38 cellular contexts compared by ENCODE assay signal in genomic region chr2:1265454-1265853, GRCh38.
"Had no signal": no experiment of that assay in that cellular context is flagged by ENCODE, and none has a peak within 500 bp of the region (broad histone marks: within the 10 kb centered on the region; RNA-seq: fewer than 3 reads in every experiment).

No MANE protein-coding gene starts in this region.

- H3K27ac ChIP-seq: ascending aorta, cardiac muscle cell, VCaP had no signal

- H3K4me3 ChIP-seq: ascending aorta, cardiac muscle cell had no signal

- H3K9me3 Mint-ChIP-seq: activated B cell treated with CpG ODN at 0.5 μM for 24 hours; activated CD4-positive, alpha-beta memory T cell treated with anti-CD3 and anti-CD28 coated beads for 36 hours; activated CD4-positive, alpha-beta T cell treated with anti-CD3 and anti-CD28 coated beads, Interleukin-2, amount 10 ng/mL, durations not matched to agents 24 days and 14 days; activated CD8-positive, alpha-beta T cell treated with anti-CD3 and anti-CD28 coated beads for 36 hours; activated naive CD4-positive, alpha-beta T cell treated with anti-CD3 and anti-CD28 coated beads, Interleukin-2, amount 10 ng/mL, durations not matched to agents 7 days and 5 days; activated naive CD4-positive, alpha-beta T cell treated with anti-CD3 and anti-CD28 coated beads, Interleukin-2, amount 50 U/mL, for 24 hours; activated naive CD8-positive, alpha-beta T cell treated with anti-CD3 and anti-CD28 coated beads, Interleukin-2, amount 10 ng/mL, durations not matched to agents 7 days and 5 days; activated naive CD8-positive, alpha-beta T cell treated with anti-CD3 and anti-CD28 coated beads, Interleukin-2, amount 50 U/mL, for 24 hours; activated T-cell treated with anti-CD3 and anti-CD28 coated beads, Interleukin-2, amount 50 U/mL, for 4 hours; activated T-cell treated with anti-CD3 and anti-CD28 coated beads, Interleukin-2, amount 50 U/mL, for 72 hours; activated T-helper 1 cell treated with anti-CD3 and anti-CD28 coated beads, Interleukin-12 subunit alpha, Interleukin-12 subunit beta, Interleukin-2, Interleukin-4 antibody, amounts not matched to agents 30 ng/mL and 10 ng/mL and 1 ng/mL, durations not matched to agents 14 hours and 24 hours and 36 hours; activated T-helper 17 cell treated with anti-CD3 and anti-CD28 coated beads, Interleukin-2, amount 50 U/mL, for 72 hours; central memory CD8-positive, alpha-beta T cell; T-helper 1 cell treated with Interleukin-12 subunit alpha and Interleukin-12 subunit beta and Interleukin-4 antibody, amounts not matched to agents 30 μg/mL and 1 μg/mL, for 36 hours; T-helper 2 cell treated with Interferon-gamma antibody and Interleukin-4, amounts not matched to agents 5 μg/mL and 100 μg/mL, for 36 hours had no signal

- H3K36me3 Mint-ChIP-seq: activated CD4-positive, alpha-beta memory T cell treated with anti-CD3 and anti-CD28 coated beads for 36 hours; activated naive CD4-positive, alpha-beta T cell treated with anti-CD3 and anti-CD28 coated beads, Interleukin-2, amount 10 ng/mL, durations not matched to agents 7 days and 5 days; activated naive CD4-positive, alpha-beta T cell treated with anti-CD3 and anti-CD28 coated beads, Interleukin-2, amount 50 U/mL, for 24 hours; activated naive CD8-positive, alpha-beta T cell treated with anti-CD3 and anti-CD28 coated beads, Interleukin-2, amount 10 ng/mL, durations not matched to agents 7 days and 5 days; brain had no signal

- H3K4me3 Mint-ChIP-seq: activated B cell treated with CpG ODN at 0.5 μM for 24 hours; activated CD4-positive, alpha-beta memory T cell treated with anti-CD3 and anti-CD28 coated beads for 36 hours; activated CD4-positive, alpha-beta T cell treated with anti-CD3 and anti-CD28 coated beads, Interleukin-2, amount 10 ng/mL, durations not matched to agents 24 days and 14 days; activated CD8-positive, alpha-beta T cell treated with anti-CD3 and anti-CD28 coated beads for 36 hours; activated naive CD4-positive, alpha-beta T cell treated with anti-CD3 and anti-CD28 coated beads, Interleukin-2, amount 10 ng/mL, durations not matched to agents 7 days and 5 days; activated naive CD4-positive, alpha-beta T cell treated with anti-CD3 and anti-CD28 coated beads, Interleukin-2, amount 50 U/mL, for 24 hours; activated naive CD8-positive, alpha-beta T cell; activated naive CD8-positive, alpha-beta T cell treated with anti-CD3 and anti-CD28 coated beads, Interleukin-2, amount 10 ng/mL, durations not matched to agents 7 days and 5 days; activated naive CD8-positive, alpha-beta T cell treated with anti-CD3 and anti-CD28 coated beads, Interleukin-2, amount 50 U/mL, for 24 hours; activated T-cell treated with anti-CD3 and anti-CD28 coated beads, Interleukin-2, amount 50 U/mL, for 4 hours; activated T-cell treated with anti-CD3 and anti-CD28 coated beads, Interleukin-2, amount 50 U/mL, for 72 hours; activated T-helper 1 cell treated with anti-CD3 and anti-CD28 coated beads, Interleukin-12 subunit alpha, Interleukin-12 subunit beta, Interleukin-2, Interleukin-4 antibody, amounts not matched to agents 30 ng/mL and 10 ng/mL and 1 ng/mL, durations not matched to agents 14 hours and 24 hours and 36 hours; activated T-helper 17 cell treated with anti-CD3 and anti-CD28 coated beads, Interleukin-2, amount 50 U/mL, for 72 hours; brain; central memory CD8-positive, alpha-beta T cell; T-helper 1 cell treated with Interleukin-12 subunit alpha and Interleukin-12 subunit beta and Interleukin-4 antibody, amounts not matched to agents 30 μg/mL and 1 μg/mL, for 36 hours; T-helper 2 cell treated with Interferon-gamma antibody and Interleukin-4, amounts not matched to agents 5 μg/mL and 100 μg/mL, for 36 hours had no signal

- H3K36me3 ChIP-seq: ascending aorta, cardiac muscle cell had no signal

- FAIRE-seq: TTC549 had no signal

- H3K4me1 Mint-ChIP-seq: activated B cell treated with CpG ODN at 0.5 μM for 24 hours; activated CD4-positive, alpha-beta T cell treated with anti-CD3 and anti-CD28 coated beads, Interleukin-2, amount 10 ng/mL, durations not matched to agents 24 days and 14 days; activated naive CD4-positive, alpha-beta T cell treated with anti-CD3 and anti-CD28 coated beads, Interleukin-2, amount 10 ng/mL, durations not matched to agents 7 days and 5 days; activated naive CD4-positive, alpha-beta T cell treated with anti-CD3 and anti-CD28 coated beads, Interleukin-2, amount 50 U/mL, for 24 hours; activated naive CD8-positive, alpha-beta T cell treated with anti-CD3 and anti-CD28 coated beads, Interleukin-2, amount 10 ng/mL, durations not matched to agents 7 days and 5 days; activated naive CD8-positive, alpha-beta T cell treated with anti-CD3 and anti-CD28 coated beads, Interleukin-2, amount 50 U/mL, for 24 hours; activated T-helper 17 cell treated with anti-CD3 and anti-CD28 coated beads, Interleukin-2, amount 50 U/mL, for 72 hours; central memory CD8-positive, alpha-beta T cell had no signal

- ATAC-seq: activated CD8-positive, alpha-beta T cell treated with anti-CD3 and anti-CD28 coated beads for 36 hours; activated naive CD8-positive, alpha-beta T cell treated with anti-CD3 and anti-CD28 coated beads, Interleukin-2, amount 50 U/mL, for 24 hours; activated T-cell treated with anti-CD3 and anti-CD28 coated beads, Interleukin-2, amount 50 U/mL, for 4 hours; activated T-cell treated with anti-CD3 and anti-CD28 coated beads, Interleukin-2, amount 50 U/mL, for 72 hours; activated T-helper 17 cell treated with anti-CD3 and anti-CD28 coated beads, Interleukin-2, amount 50 U/mL, for 72 hours had no signal

- H3K27me3 ChIP-seq: ascending aorta, cardiac muscle cell had no signal

- H3K27ac Mint-ChIP-seq: activated B cell treated with CpG ODN at 0.5 μM for 24 hours; activated CD4-positive, alpha-beta memory T cell treated with anti-CD3 and anti-CD28 coated beads for 36 hours; activated CD4-positive, alpha-beta T cell treated with anti-CD3 and anti-CD28 coated beads, Interleukin-2, amount 10 ng/mL, durations not matched to agents 24 days and 14 days; activated CD8-positive, alpha-beta T cell treated with anti-CD3 and anti-CD28 coated beads for 36 hours; activated naive CD4-positive, alpha-beta T cell treated with anti-CD3 and anti-CD28 coated beads, Interleukin-2, amount 10 ng/mL, durations not matched to agents 7 days and 5 days; activated naive CD4-positive, alpha-beta T cell treated with anti-CD3 and anti-CD28 coated beads, Interleukin-2, amount 50 U/mL, for 24 hours; activated naive CD8-positive, alpha-beta T cell; activated naive CD8-positive, alpha-beta T cell treated with anti-CD3 and anti-CD28 coated beads, Interleukin-2, amount 10 ng/mL, durations not matched to agents 7 days and 5 days; activated naive CD8-positive, alpha-beta T cell treated with anti-CD3 and anti-CD28 coated beads, Interleukin-2, amount 50 U/mL, for 24 hours; activated T-cell treated with anti-CD3 and anti-CD28 coated beads, Interleukin-2, amount 50 U/mL, for 72 hours; activated T-helper 1 cell treated with anti-CD3 and anti-CD28 coated beads, Interleukin-12 subunit alpha, Interleukin-12 subunit beta, Interleukin-2, Interleukin-4 antibody, amounts not matched to agents 30 ng/mL and 10 ng/mL and 1 ng/mL, durations not matched to agents 14 hours and 24 hours and 36 hours; activated T-helper 17 cell treated with anti-CD3 and anti-CD28 coated beads, Interleukin-2, amount 50 U/mL, for 72 hours; brain; T-helper 1 cell treated with Interleukin-12 subunit alpha and Interleukin-12 subunit beta and Interleukin-4 antibody, amounts not matched to agents 30 μg/mL and 1 μg/mL, for 36 hours; T-helper 2 cell treated with Interferon-gamma antibody and Interleukin-4, amounts not matched to agents 5 μg/mL and 100 μg/mL, for 36 hours had no signal

- DNase-seq: activated B cell treated with CpG ODN at 0.5 μM for 24 hours; activated CD4-positive, alpha-beta memory T cell treated with anti-CD3 and anti-CD28 coated beads for 36 hours; activated CD4-positive, alpha-beta T cell treated with anti-CD3 and anti-CD28 coated beads for 4 hours; activated CD4-positive, alpha-beta T cell treated with anti-CD3 and anti-CD28 coated beads, Interleukin-2, amount 10 ng/mL, durations not matched to agents 24 days and 14 days; activated CD4-positive, alpha-beta T cell treated with anti-CD3 and anti-CD28 coated beads, Interleukin-2, amount 50 U/mL, for 1 hour; activated CD4-positive, alpha-beta T cell treated with anti-CD3 and anti-CD28 coated beads, Interleukin-2, amount 50 U/mL, for 4 hours; activated CD4-positive, CD25-positive, alpha-beta regulatory T cell treated with anti-CD3 and anti-CD28 coated beads, Interleukin-2, amount 50 U/mL, for 72 hours; activated CD8-positive, alpha-beta memory T cell treated with anti-CD3 and anti-CD28 coated beads, Interleukin-2, amount 50 U/mL, for 4 hours; activated CD8-positive, alpha-beta T cell treated with anti-CD3 and anti-CD28 coated beads for 36 hours; activated effector memory CD4-positive, alpha-beta T cell treated with anti-CD3 and anti-CD28 coated beads, Interleukin-2, amount 50 U/mL, for 16 hours; activated gamma-delta T cell treated with Interleukin-2 at 50 U/mL for 16 hours; activated naive CD4-positive, alpha-beta T cell; activated naive CD4-positive, alpha-beta T cell treated with anti-CD3 and anti-CD28 coated beads, Interleukin-2, amount 10 ng/mL, durations not matched to agents 7 days and 5 days; activated naive CD8-positive, alpha-beta T cell treated with anti-CD3 and anti-CD28 coated beads, Interleukin-2, amount 10 ng/mL, durations not matched to agents 7 days and 5 days; activated naive CD8-positive, alpha-beta T cell treated with anti-CD3 and anti-CD28 coated beads, Interleukin-2, amount 50 U/mL, for 24 hours; activated T-cell treated with anti-CD3 and anti-CD28 coated beads for 4 hours; activated T-cell treated with anti-CD3 and anti-CD28 coated beads, Interleukin-2, amount 50 U/mL, for 1 hour; activated T-cell treated with anti-CD3 and anti-CD28 coated beads, Interleukin-2, amount 50 U/mL, for 4 hours; activated T-cell treated with anti-CD3 and anti-CD28 coated beads, Interleukin-2, amount 50 U/mL, for 72 hours; amygdala; anterior cingulate cortex; caudate nucleus; cerebellar nuclear complex; T-helper 1 cell; T-helper 2 cell; T-helper 9 cell had no signal

- H3K9me3 ChIP-seq: ascending aorta had no signal

- H3K4me1 ChIP-seq: ascending aorta had no signal
